8 cellular contexts compared by ENCODE assay signal in genomic region chr13:40770934-40771618, GRCh38. TPM values are rescaled to one million over a fixed set of nuclear protein-coding genes. Genes with fewer than 3 reads are reported as not detected.
DNase-seq lines count a peak whose midpoint lies in the region; ATAC-seq and TF ChIP-seq lines count a peak whose summit lies in the region.

TSS of gene MRPS31 (minus strand) at chr13:40771190. CDS start at chr13:40771136, 54 bp downstream.

- POLR2A ChIA-PET in SK-N-SH (lab: Yijun Ruan, JAX) = no interaction called here

- H3K9ac ChIP-seq in SK-N-SH = peak within 1 kb of the TSS; percentile 83

- CTCF ChIA-PET in SK-N-SH (lab: Yijun Ruan, JAX) = interaction anchor here (1.5 kb wide), 1 partner anchor 150 kb away, joined by 4 read pairs; no protein-coding TSS in a partner anchor

- H3F3A ChIP-seq in SK-N-SH (replicated peaks; ENCODE audit: insufficient read depth) = peaks cover 4% of the 10 kb centered on the region

- H2AFZ ChIP-seq in SK-N-SH (ENCODE audit: low read depth) = peak within 1 kb of the TSS; percentile 99

- TF ChIP-seq EP300 in SK-N-SH (IDR thresholded peaks at IDR 0.05; ENCODE audit: borderline replicate concordance in 1 of 2, low read depth in 1 of 2, low read length in 1 of 2) = peak in 1 of 2 experiments; percentile 46; a peak in 1 of 4 replicates

- no peaks in the 10 kb centered on the region for H3K27me3 ChIP-seq in SK-N-SH (ENCODE audit: insufficient read depth)

- WGBS in SK-N-SH (ENCODE audit: low lambda C conversion rate) = 1% methylated on average over 22 of the region's 52 CpGs

- no peak for TF ChIP-seq CTCF in SK-N-SH (IDR thresholded peaks at IDR 0.05)

- ATAC-seq in HG02571 (IDR thresholded peaks at IDR 0.05; ENCODE audit: unreplicated experiment) = peak; percentile 95

- H4K20me1 ChIP-seq in SK-N-SH (ENCODE audit: insufficient read depth) = no peaks in the 10 kb centered on the region

- peaks cover 2 to 8% of the 10 kb centered on the region in 2 experiments for H3K36me3 ChIP-seq in SK-N-SH (replicated peaks in 1 of 2; ENCODE audit: control insufficient read depth in 1 of 2, insufficient read depth in 2 of 2, low read length in 1 of 2)

- no peaks in the 10 kb centered on the region for H3K9me2 ChIP-seq in SK-N-SH

- peak within 1 kb of the TSS; percentile 73 for H3K4me2 ChIP-seq in SK-N-SH

- TF ChIP-seq RAD21 in SK-N-SH (IDR thresholded peaks at IDR 0.05; ENCODE audit: low read length) = no peak

- peaks cover 25% of the 10 kb centered on the region for H3K79me2 ChIP-seq in SK-N-SH (ENCODE audit: insufficient read depth)

- H3K4me1 ChIP-seq in SK-N-SH (ENCODE audit: control insufficient read depth in 1 of 2, insufficient read depth in 2 of 2, low read depth in 1 of 2, low read length in 1 of 2) = peaks cover 0 to 5% of the 10 kb centered on the region in 2 experiments; a peak in 1 of 4 replicates

- H3K9me3 ChIP-seq in SK-N-SH = no peaks in the 10 kb centered on the region

- H3K27ac ChIP-seq in SK-N-SH (ENCODE audit: low read depth in 2 of 2, low read length in 1 of 2) = peak within 1 kb of the TSS; percentile 76 to 90
- H3K27ac ChIP-seq in temporal lobe (ENCODE audit: low read depth, low read length) = peak within 1 kb of the TSS; percentile 52

- peak; percentile 88 for DNase-seq in GM04504 (ENCODE audit: low read depth)
- peak; percentile 43 for DNase-seq in NCI-H1048 (lab: John Stamatoyannopoulos, UW)
- peak; percentile 94 for DNase-seq in SK-N-SH
- DNase-seq in activated naive CD4-positive, alpha-beta T cell treated with anti-CD3 and anti-CD28 coated beads, Interleukin-2, amount 50 U/mL, for 16 hours = peak; percentile 93
- peak; percentile 94 for DNase-seq in globus pallidus (ENCODE audit: low spot score)
- DNase-seq in occipital lobe (lab: John Stamatoyannopoulos, UW) = peak; percentile 92

- peak within 1 kb of the TSS; percentile 70 to 95 for H3K4me3 ChIP-seq in SK-N-SH (ENCODE audit: low read depth in 2 of 2, low read length in 1 of 2)

TF ChIP-seq in SK-N-SH, 30 proteins besides CTCF, POLR2A, EP300 and RAD21:
- TF ChIP-seq FOXJ3 (CRISPR knock-in tag; IDR thresholded peaks at IDR 0.05) = no peak
- peak; percentile 75; the same call in 1 of the 2 replicates for TF ChIP-seq RXRA (IDR thresholded peaks at IDR 0.05; ENCODE audit: borderline replicate concordance, low read depth)
- TF ChIP-seq MXI1 (IDR thresholded peaks at IDR 0.05; ENCODE audit: low read depth, low read length) = peak; percentile 87
- TF ChIP-seq NFIC (IDR thresholded peaks at IDR 0.05; ENCODE audit: borderline replicate concordance) = no peak; the same call in 1 of the 2 replicates
- no peak for TF ChIP-seq EZH2phosphoT487 (IDR thresholded peaks at IDR 0.05; ENCODE audit: borderline replicate concordance, low read depth)
- peak; percentile 28; the same call in 1 of the 2 replicates for TF ChIP-seq TCF12 (IDR thresholded peaks at IDR 0.05)
- no peak for TF ChIP-seq GATA2 (CRISPR knock-in tag; IDR thresholded peaks at IDR 0.05)
- TF ChIP-seq RFX5 (IDR thresholded peaks at IDR 0.05; ENCODE audit: low read length) = peak; percentile 73; the same call in 1 of the 2 replicates
- peak; percentile 55; the same call in 1 of the 2 replicates for TF ChIP-seq USF1 (IDR thresholded peaks at IDR 0.05; ENCODE audit: borderline replicate concordance, low read depth)
- peak; percentile 67 for TF ChIP-seq MAX (IDR thresholded peaks at IDR 0.05; ENCODE audit: low read depth)
- TF ChIP-seq GABPA (IDR thresholded peaks at IDR 0.05; ENCODE audit: low read depth) = peak; percentile 100
- TF ChIP-seq TAF1 (IDR thresholded peaks at IDR 0.05; ENCODE audit: borderline replicate concordance, low read depth, low read length) = peak; percentile 85; the same call in 1 of the 2 replicates
- TF ChIP-seq SIN3A (IDR thresholded peaks at IDR 0.05; ENCODE audit: borderline replicate concordance, low read depth, low read length) = peak; percentile 93; the same call in 1 of the 2 replicates
- peak; percentile 75 for TF ChIP-seq RCOR1 (IDR thresholded peaks at IDR 0.05; ENCODE audit: low read length)
- peak; percentile 65; the same call in 1 of the 2 replicates for TF ChIP-seq YY1 (IDR thresholded peaks at IDR 0.05; ENCODE audit: low read depth)
- TF ChIP-seq FOXM1 (IDR thresholded peaks at IDR 0.05; ENCODE audit: low read depth) = no peak
- no peak for TF ChIP-seq USF2 (IDR thresholded peaks at IDR 0.05; ENCODE audit: borderline replicate concordance, low read depth, low read length)
- peak; percentile 96 for TF ChIP-seq CHD2 (IDR thresholded peaks at IDR 0.05; ENCODE audit: low read length, partially characterized antibody)
- peak; percentile 53 for TF ChIP-seq IRF3 (IDR thresholded peaks at IDR 0.05; ENCODE audit: low read depth, low read length)
- TF ChIP-seq POLR2AphosphoS5 (IDR thresholded peaks at IDR 0.05; ENCODE audit: low read depth, low read length) = peak; percentile 92
- peak; percentile 45; the same call in 1 of the 2 replicates for TF ChIP-seq REST (IDR thresholded peaks at IDR 0.05; ENCODE audit: low read depth, low read length)
- TF ChIP-seq ELF1 (IDR thresholded peaks at IDR 0.05) = peak; percentile 91
- no peak for TF ChIP-seq PBX3 (IDR thresholded peaks at IDR 0.05)

RNA-seq across cellular contexts. Expression of gene MRPS31, which starts in this region (rescaled TPM):
- polyA plus RNA-seq in SK-N-SH (2012; rRNA removed) = 13.3 and 16.1 TPM in 2 replicates
- polyA plus RNA-seq in SK-N-SH (2012; cell fraction: cytosol; rRNA removed) = 18.2 and 23.3 TPM in 2 replicates
- polyA plus RNA-seq in SK-N-SH (2012; cell fraction: nucleus; rRNA removed) = 10.5 and 16.4 TPM in 2 replicates
- total RNA-seq in occipital lobe (30.9 TPM), temporal lobe (19.7 TPM)

Comparison
In these comparisons a context has a peak if more than half of its experiments do, and no peak if none do; other contexts are left out.
1. Peak in every context shown above with its lines: DNase-seq, ATAC-seq, H3K4me3 ChIP-seq and H3K27ac ChIP-seq.
2. DNase-seq: peak in every context shown above with its lines; median percentile 94 in SK-N-SH; 94 in globus pallidus; 93 in activated naive CD4-positive, alpha-beta T cell treated with anti-CD3 and anti-CD28 coated beads, Interleukin-2, amount 50 U/mL, for 16 hours; 92 in occipital lobe; 88 in GM04504; 43 in NCI-H1048.